13 cellular contexts compared by ENCODE assay signal in the genomic region with DNA sequence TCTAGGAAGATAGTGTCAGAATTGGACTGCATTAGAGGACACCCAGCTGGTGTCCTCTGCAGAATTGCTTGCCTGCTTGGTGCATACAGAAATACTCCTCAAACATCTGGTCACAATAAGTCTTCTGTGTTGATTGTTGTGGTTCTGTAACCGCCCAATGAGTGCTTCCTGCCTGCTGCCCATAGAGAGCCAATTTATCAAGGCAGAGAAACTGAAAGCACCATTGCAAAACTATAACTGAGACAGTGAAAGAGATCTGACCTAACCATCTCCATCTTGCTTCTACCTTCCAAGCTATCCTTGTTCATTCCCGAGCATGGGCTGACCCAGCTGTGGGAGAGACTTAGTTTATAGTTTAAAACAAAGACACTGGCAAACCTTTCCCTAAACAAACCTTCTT.
DNase-seq lines count a peak whose midpoint lies in the region; ATAC-seq and TF ChIP-seq lines count a peak whose summit lies in the region.
"Had no signal": no experiment of that assay in that cellular context is flagged by ENCODE, and none has a peak within 500 bp of the region (broad histone marks: within the 10 kb centered on the region; RNA-seq: fewer than 3 reads in every experiment).

No MANE protein-coding gene starts in this region.

- H3K4me3 Mint-ChIP-seq in stimulated activated naive CD8-positive, alpha-beta T cell treated with anti-CD3 and anti-CD28 coated beads, Interleukin-15, amount 100 ng/mL, for 72 hours = no peak overlapping the region
- H3K4me3 Mint-ChIP-seq in activated CD8-positive, alpha-beta T cell treated with anti-CD3 and anti-CD28 coated beads, Interleukin-2, amount 10 ng/mL, durations not matched to agents 7 days and 5 days = no peak overlapping the region
- no peak overlapping the region for H3K4me3 Mint-ChIP-seq in Calu3 (ENCODE audit: low read depth, unreplicated experiment)
- H3K4me3 Mint-ChIP-seq: type B pancreatic cell had no signal

- no peak overlapping the region for H3K27ac Mint-ChIP-seq in stimulated activated naive CD8-positive, alpha-beta T cell treated with anti-CD3 and anti-CD28 coated beads, Interleukin-15, amount 100 ng/mL, for 72 hours
- H3K27ac Mint-ChIP-seq in activated CD8-positive, alpha-beta T cell treated with anti-CD3 and anti-CD28 coated beads, Interleukin-2, amount 10 ng/mL, durations not matched to agents 7 days and 5 days = no peak overlapping the region
- no peak overlapping the region for H3K27ac Mint-ChIP-seq in Calu3 (ENCODE audit: unreplicated experiment)
- H3K27ac Mint-ChIP-seq: activated naive CD4-positive, alpha-beta T cell treated with anti-CD3 and anti-CD28 coated beads, Interleukin-2, amount 50 U/mL, for 72 hours; type B pancreatic cell had no signal

- POLR2A ChIA-PET in activated CD8-positive, alpha-beta T cell treated with anti-CD3 and anti-CD28 coated beads, Interleukin-2, amount 10 ng/mL, durations not matched to agents 7 days and 5 days (lab: Charles Lee) = no interaction called here

- H3K9me3 Mint-ChIP-seq in stimulated activated naive CD8-positive, alpha-beta T cell treated with anti-CD3 and anti-CD28 coated beads, Interleukin-15, amount 100 ng/mL, for 72 hours = peaks cover 14 to 15% of the 10 kb centered on the region in 2 donors
- no peaks in the 10 kb centered on the region for H3K9me3 Mint-ChIP-seq in activated CD8-positive, alpha-beta T cell treated with anti-CD3 and anti-CD28 coated beads, Interleukin-2, amount 10 ng/mL, durations not matched to agents 7 days and 5 days (ENCODE audit: insufficient read depth)
- no peaks in the 10 kb centered on the region for H3K9me3 Mint-ChIP-seq in Calu3 (ENCODE audit: low read depth, unreplicated experiment)
- H3K9me3 Mint-ChIP-seq: type B pancreatic cell had no signal

- no TSS peak for BruUV-seq in Calu3 (replicated peaks; lab: Mats Ljungman, UMichigan)

- CTCF ChIA-PET in activated CD8-positive, alpha-beta T cell treated with anti-CD3 and anti-CD28 coated beads, Interleukin-2, amount 10 ng/mL, durations not matched to agents 7 days and 5 days (lab: Charles Lee) = no interaction called here
- CTCF ChIA-PET in Calu3 (lab: Charles Lee) = no interaction called here

- intact Hi-C loops in Calu3 (cut with micrococcal nuclease; ENCODE audit: unreplicated experiment) = loop anchor here (10.0 kb wide), 1 partner anchor 749 kb away; no protein-coding TSS in a partner anchor

- no peaks in the 10 kb centered on the region for H3K4me1 Mint-ChIP-seq in stimulated activated naive CD8-positive, alpha-beta T cell treated with anti-CD3 and anti-CD28 coated beads, Interleukin-15, amount 100 ng/mL, for 72 hours
- H3K4me1 Mint-ChIP-seq in activated CD8-positive, alpha-beta T cell treated with anti-CD3 and anti-CD28 coated beads, Interleukin-2, amount 10 ng/mL, durations not matched to agents 7 days and 5 days (ENCODE audit: low read depth) = no peaks in the 10 kb centered on the region
- H3K4me1 Mint-ChIP-seq in Calu3 (ENCODE audit: low read depth, unreplicated experiment) = peaks cover 2% of the 10 kb centered on the region

- no peak for TF ChIP-seq CTCF in fibroblast of mammary gland (conservative IDR thresholded peaks at IDR 0.05; ENCODE audit: control insufficient read depth, insufficient read depth, low read depth, low read length)
- no peak for TF ChIP-seq CTCF in Calu3 (IDR thresholded peaks at IDR 0.05; ENCODE audit: unreplicated experiment)

- H3K27me3 Mint-ChIP-seq in stimulated activated naive CD8-positive, alpha-beta T cell treated with anti-CD3 and anti-CD28 coated beads, Interleukin-15, amount 100 ng/mL, for 72 hours = no peaks in the 10 kb centered on the region
- no peaks in the 10 kb centered on the region for H3K27me3 Mint-ChIP-seq in activated CD8-positive, alpha-beta T cell treated with anti-CD3 and anti-CD28 coated beads, Interleukin-2, amount 10 ng/mL, durations not matched to agents 7 days and 5 days (ENCODE audit: low read depth)
- H3K27me3 Mint-ChIP-seq in Calu3 (ENCODE audit: unreplicated experiment) = no peaks in the 10 kb centered on the region
- H3K27me3 Mint-ChIP-seq: type B pancreatic cell had no signal

- H3K36me3 Mint-ChIP-seq in activated CD8-positive, alpha-beta T cell treated with anti-CD3 and anti-CD28 coated beads, Interleukin-2, amount 10 ng/mL, durations not matched to agents 7 days and 5 days (ENCODE audit: low read depth) = no peaks in the 10 kb centered on the region
- no peaks in the 10 kb centered on the region for H3K36me3 Mint-ChIP-seq in Calu3 (ENCODE audit: insufficient read depth, unreplicated experiment)
- H3K36me3 Mint-ChIP-seq: type B pancreatic cell had no signal

- H3K4me3 ChIP-seq in fibroblast of mammary gland (ENCODE audit: control insufficient read depth, low read depth, low read length) = no peak overlapping the region

- ATAC-seq in GM18861 (IDR thresholded peaks at IDR 0.05; ENCODE audit: unreplicated experiment) (peak; percentile 91), GM21786 (IDR thresholded peaks at IDR 0.05; ENCODE audit: unreplicated experiment) (peak; percentile 93), HG03342 (IDR thresholded peaks at IDR 0.05; ENCODE audit: unreplicated experiment) (peak; percentile 79)
- ATAC-seq in stimulated activated naive CD8-positive, alpha-beta T cell treated with anti-CD3 and anti-CD28 coated beads, Interleukin-15, amount 100 ng/mL, for 72 hours = no peak
- ATAC-seq in activated CD8-positive, alpha-beta T cell treated with anti-CD3 and anti-CD28 coated beads, Interleukin-2, amount 10 ng/mL, durations not matched to agents 7 days and 5 days = no peak
- ATAC-seq: activated naive CD4-positive, alpha-beta T cell treated with anti-CD3 and anti-CD28 coated beads, Interleukin-2, amount 50 U/mL, for 72 hours had no signal

- DNase-seq in fibroblast of mammary gland (ENCODE audit: low read depth) (peak; percentile 0), NCI-H1694 (lab: John Stamatoyannopoulos, UW) (no peak), Calu3 (no peak)
- no peak for DNase-seq in stimulated activated naive CD8-positive, alpha-beta T cell treated with anti-CD3 and anti-CD28 coated beads, Interleukin-15, amount 100 ng/mL, for 72 hours
- DNase-seq in activated CD8-positive, alpha-beta T cell treated with anti-CD3 and anti-CD28 coated beads, Interleukin-2, amount 10 ng/mL, durations not matched to agents 7 days and 5 days = no peak
- DNase-seq: COR-L47, NCI-H1092 treated with DMSO at 0.1 percent for 48 hours, occipital lobe had no signal

Comparison
In these comparisons a context has a peak if more than half of its experiments do, and no peak if none do; other contexts are left out.
1. ATAC-seq: peak in GM18861 (single experiment), GM21786 (single experiment) and HG03342 (single experiment); none in stimulated activated naive CD8-positive, alpha-beta T cell treated with anti-CD3 and anti-CD28 coated beads, Interleukin-15, amount 100 ng/mL, for 72 hours (single experiment) and activated CD8-positive, alpha-beta T cell treated with anti-CD3 and anti-CD28 coated beads, Interleukin-2, amount 10 ng/mL, durations not matched to agents 7 days and 5 days (single experiment).